20 cellular contexts compared by ENCODE assay signal in the genomic region with DNA sequence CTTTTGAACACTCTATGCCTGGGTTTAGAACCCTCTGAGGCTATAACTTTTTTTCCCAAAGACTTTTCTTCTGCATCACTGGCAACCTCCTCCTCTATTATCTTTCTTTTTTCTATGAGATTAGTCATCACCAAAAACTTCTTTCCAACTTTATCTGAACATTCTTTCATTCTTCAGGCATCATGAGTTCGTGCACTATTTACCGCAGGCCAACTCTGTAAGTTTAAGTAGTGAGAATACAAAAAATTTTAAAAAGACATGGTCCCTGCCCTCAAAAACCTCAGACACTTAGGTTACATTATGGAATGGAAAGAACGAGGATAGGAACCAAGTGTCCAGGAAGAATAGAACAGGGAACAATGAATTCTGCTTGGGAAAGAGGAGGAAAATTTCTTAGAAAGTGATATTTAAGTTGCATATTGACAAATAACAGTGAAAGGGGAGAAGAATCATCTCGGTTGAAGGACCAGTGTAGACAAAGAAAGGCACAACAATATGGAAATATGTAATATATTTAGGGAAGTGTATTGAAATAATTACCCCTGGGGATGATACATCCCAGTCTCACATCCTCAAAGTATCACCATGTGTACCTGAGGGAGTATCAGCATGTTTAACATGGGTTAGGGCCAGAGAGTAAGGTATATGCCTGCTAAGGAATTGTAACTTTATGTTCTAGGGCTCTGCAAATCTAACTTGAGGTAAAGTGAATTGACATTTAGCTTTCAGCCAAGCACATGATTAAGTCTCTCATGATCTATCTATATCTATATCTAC.
A peak's percentile ranks its signal among the peaks of the same experiment; 100 is the strongest.
DNase-seq lines count a peak whose midpoint lies in the region; ATAC-seq, FAIRE-seq and TF ChIP-seq lines count a peak whose summit lies in the region.
"Had no signal": no experiment of that assay in that cellular context is flagged by ENCODE, and none has a peak within 500 bp of the region (broad histone marks: within the 10 kb centered on the region; RNA-seq: fewer than 3 reads in every experiment).

No MANE protein-coding gene starts in this region.

- no peaks in the 10 kb centered on the region for H3K36me3 ChIP-seq in astrocyte (ENCODE audit: insufficient read depth, low read length)

- POLR2A ChIA-PET in AG04449 (lab: Yijun Ruan, JAX), result no interaction called here
- POLR2A ChIA-PET in activated CD4-positive, alpha-beta memory T cell treated with anti-CD3 and anti-CD28 coated beads, Interleukin-2, amount 10 ng/mL, durations not matched to agents 7 days and 5 days (lab: Charles Lee), result no interaction called here

- H3K9me3 Mint-ChIP-seq in HFFc6 (no peaks in the 10 kb centered on the region), astrocyte (ENCODE audit: unreplicated experiment) (no peaks in the 10 kb centered on the region)
- no peaks in the 10 kb centered on the region for H3K9me3 Mint-ChIP-seq in activated CD4-positive, alpha-beta memory T cell treated with anti-CD3 and anti-CD28 coated beads, Interleukin-2, amount 10 ng/mL, durations not matched to agents 7 days and 5 days
- H3K9me3 Mint-ChIP-seq: activated CD4-positive, alpha-beta T cell treated with anti-CD3 and anti-CD28 coated beads, Interleukin-2, amount 10 ng/mL, durations not matched to agents 7 days and 5 days; activated naive CD4-positive, alpha-beta T cell treated with anti-CD3 and anti-CD28 coated beads, Interleukin-2, amount 10 ng/mL, durations not matched to agents 7 days and 5 days; neural crest cell; stimulated activated naive CD8-positive, alpha-beta T cell treated with anti-CD3 and anti-CD28 coated beads, Interleukin-15, amount 100 ng/mL, for 72 hours had no signal

- peak; percentile 71 for DNase-seq in AG04449 (ENCODE audit: low read depth, low spot score)
- DNase-seq in HFFc6, result peak; percentile 82
- peak; percentile 98 for DNase-seq in astrocyte (ENCODE audit: low read depth)
- peak; percentile 23 for DNase-seq in kidney tubule cell (ENCODE audit: low spot score)
- no peak for DNase-seq in T-helper 9 cell
- DNase-seq in activated CD4-positive, alpha-beta memory T cell treated with anti-CD3 and anti-CD28 coated beads, Interleukin-2, amount 10 ng/mL, durations not matched to agents 7 days and 5 days, result no peak
- no peak for DNase-seq in HK-2 (ENCODE audit: unreplicated experiment)
- DNase-seq: activated CD4-positive, alpha-beta T cell treated with anti-CD3 and anti-CD28 coated beads, Interleukin-2, amount 10 ng/mL, durations not matched to agents 7 days and 5 days; activated naive CD4-positive, alpha-beta T cell treated with anti-CD3 and anti-CD28 coated beads, Interleukin-2, amount 10 ng/mL, durations not matched to agents 7 days and 5 days; CD8-positive, alpha-beta memory T cell; kidney; mesendoderm; NCI-H1694 treated with DMSO at 0.1 percent for 48 hours; NCI-H510A; retina; stimulated activated naive CD8-positive, alpha-beta T cell treated with anti-CD3 and anti-CD28 coated beads, Interleukin-15, amount 100 ng/mL, for 72 hours had no signal

- peak overlapping the region; percentile 96 for H3K27ac ChIP-seq in astrocyte (ENCODE audit: low read depth, low read length)
- H3K27ac ChIP-seq: hepatocyte had no signal

- no peaks in the 10 kb centered on the region for H3K79me2 ChIP-seq in astrocyte (ENCODE audit: insufficient read depth, low read length)
- H3K79me2 ChIP-seq: hepatocyte had no signal

- peak overlapping the region; percentile 57 for H3K4me2 ChIP-seq in astrocyte (ENCODE audit: low read length)
- H3K4me2 ChIP-seq: hepatocyte had no signal

- TF ChIP-seq CTCF in AG04449 (IDR thresholded peaks at IDR 0.05; ENCODE audit: insufficient read depth, low read length, missing control alignments) (no peak), HFFc6 (IDR thresholded peaks at IDR 0.05) (no peak), astrocyte (IDR thresholded peaks at IDR 0.05; ENCODE audit: insufficient read depth, low read depth, low read length) (no peak)

- H3K9ac ChIP-seq in astrocyte (ENCODE audit: low read length), result peak overlapping the region; percentile 72

- peak; percentile 97 for FAIRE-seq in astrocyte (lab: Jason Lieb, UNC)
- FAIRE-seq: bronchial epithelial cell, kidney had no signal

- no peak for ATAC-seq in GM21619 (IDR thresholded peaks at IDR 0.05; ENCODE audit: unreplicated experiment)
- ATAC-seq: stimulated activated naive CD8-positive, alpha-beta T cell treated with anti-CD3 and anti-CD28 coated beads, Interleukin-15, amount 100 ng/mL, for 72 hours had no signal

- no peaks in the 10 kb centered on the region for H3K9me3 ChIP-seq in astrocyte (ENCODE audit: insufficient read depth, low read depth, low read length)

- no peaks in the 10 kb centered on the region for H3K27me3 ChIP-seq in astrocyte (ENCODE audit: insufficient read depth, low read length)
- H3K27me3 ChIP-seq: hepatocyte had no signal

- peaks cover 70% of the 10 kb centered on the region for H3K4me1 Mint-ChIP-seq in HFFc6 (ENCODE audit: low read depth)
- H3K4me1 Mint-ChIP-seq in astrocyte (ENCODE audit: low read depth, unreplicated experiment), result peaks cover 42% of the 10 kb centered on the region
- H3K4me1 Mint-ChIP-seq in activated CD4-positive, alpha-beta memory T cell treated with anti-CD3 and anti-CD28 coated beads, Interleukin-2, amount 10 ng/mL, durations not matched to agents 7 days and 5 days, result no peaks in the 10 kb centered on the region
- H3K4me1 Mint-ChIP-seq: activated CD4-positive, alpha-beta T cell treated with anti-CD3 and anti-CD28 coated beads, Interleukin-2, amount 10 ng/mL, durations not matched to agents 7 days and 5 days; activated naive CD4-positive, alpha-beta T cell treated with anti-CD3 and anti-CD28 coated beads, Interleukin-2, amount 10 ng/mL, durations not matched to agents 7 days and 5 days; CD8-positive, alpha-beta memory T cell; neural crest cell; stimulated activated naive CD8-positive, alpha-beta T cell treated with anti-CD3 and anti-CD28 coated beads, Interleukin-15, amount 100 ng/mL, for 72 hours had no signal

- peaks cover 35% of the 10 kb centered on the region for H3K4me1 ChIP-seq in astrocyte (ENCODE audit: insufficient read depth, low read length)

- no peaks in the 10 kb centered on the region for H3K36me3 Mint-ChIP-seq in HFFc6 (ENCODE audit: low read depth)
- no peaks in the 10 kb centered on the region for H3K36me3 Mint-ChIP-seq in astrocyte (ENCODE audit: low read depth, unreplicated experiment)
- no peaks in the 10 kb centered on the region for H3K36me3 Mint-ChIP-seq in activated CD4-positive, alpha-beta memory T cell treated with anti-CD3 and anti-CD28 coated beads, Interleukin-2, amount 10 ng/mL, durations not matched to agents 7 days and 5 days (ENCODE audit: low read depth)
- H3K36me3 Mint-ChIP-seq: activated naive CD4-positive, alpha-beta T cell treated with anti-CD3 and anti-CD28 coated beads, Interleukin-2, amount 10 ng/mL, durations not matched to agents 7 days and 5 days; CD8-positive, alpha-beta memory T cell had no signal

- no peak overlapping the region for H2AFZ ChIP-seq in astrocyte (ENCODE audit: low read depth, low read length)
- H2AFZ ChIP-seq: hepatocyte had no signal

- H3K4me3 Mint-ChIP-seq in HFFc6 (peak overlapping the region; percentile 63), astrocyte (ENCODE audit: unreplicated experiment) (no peak overlapping the region)
- H3K4me3 Mint-ChIP-seq in activated CD4-positive, alpha-beta memory T cell treated with anti-CD3 and anti-CD28 coated beads, Interleukin-2, amount 10 ng/mL, durations not matched to agents 7 days and 5 days, result no peak overlapping the region
- H3K4me3 Mint-ChIP-seq: activated CD4-positive, alpha-beta T cell treated with anti-CD3 and anti-CD28 coated beads, Interleukin-2, amount 10 ng/mL, durations not matched to agents 7 days and 5 days; activated naive CD4-positive, alpha-beta T cell treated with anti-CD3 and anti-CD28 coated beads, Interleukin-2, amount 10 ng/mL, durations not matched to agents 7 days and 5 days; CD8-positive, alpha-beta memory T cell; neural crest cell; stimulated activated naive CD8-positive, alpha-beta T cell treated with anti-CD3 and anti-CD28 coated beads, Interleukin-15, amount 100 ng/mL, for 72 hours had no signal

- H3K27me3 Mint-ChIP-seq in HFFc6 (ENCODE audit: insufficient read depth) (no peaks in the 10 kb centered on the region), astrocyte (ENCODE audit: low read depth, unreplicated experiment) (no peaks in the 10 kb centered on the region)
- H3K27me3 Mint-ChIP-seq in activated CD4-positive, alpha-beta memory T cell treated with anti-CD3 and anti-CD28 coated beads, Interleukin-2, amount 10 ng/mL, durations not matched to agents 7 days and 5 days, result no peaks in the 10 kb centered on the region
- H3K27me3 Mint-ChIP-seq: activated naive CD4-positive, alpha-beta T cell treated with anti-CD3 and anti-CD28 coated beads, Interleukin-2, amount 10 ng/mL, durations not matched to agents 7 days and 5 days had no signal

- CTCF ChIA-PET in AG04449 (lab: Yijun Ruan, JAX), result interaction anchor here (1.3 to 1.7 kb wide), 2 partner anchors 192 to 196 kb away, joined by 4 to 5 read pairs; a partner anchor contains a TSS
- CTCF ChIA-PET in activated CD4-positive, alpha-beta memory T cell treated with anti-CD3 and anti-CD28 coated beads, Interleukin-2, amount 10 ng/mL, durations not matched to agents 7 days and 5 days (lab: Charles Lee), result no interaction called here

- H3K4me3 ChIP-seq in AG04449 (ENCODE audit: low read depth, low read length) (no peak overlapping the region), astrocyte (ENCODE audit: insufficient read depth, low read depth, low read length) (no peak overlapping the region)
- H3K4me3 ChIP-seq: hepatocyte had no signal

- peak overlapping the region; percentile 84 for H3K27ac Mint-ChIP-seq in HFFc6
- peak overlapping the region; percentile 92 for H3K27ac Mint-ChIP-seq in astrocyte (ENCODE audit: unreplicated experiment)
- no peak overlapping the region for H3K27ac Mint-ChIP-seq in activated CD4-positive, alpha-beta memory T cell treated with anti-CD3 and anti-CD28 coated beads, Interleukin-2, amount 10 ng/mL, durations not matched to agents 7 days and 5 days
- H3K27ac Mint-ChIP-seq: activated CD4-positive, alpha-beta T cell treated with anti-CD3 and anti-CD28 coated beads, Interleukin-2, amount 10 ng/mL, durations not matched to agents 7 days and 5 days; activated naive CD4-positive, alpha-beta T cell treated with anti-CD3 and anti-CD28 coated beads, Interleukin-2, amount 10 ng/mL, durations not matched to agents 7 days and 5 days; CD8-positive, alpha-beta memory T cell; stimulated activated naive CD8-positive, alpha-beta T cell treated with anti-CD3 and anti-CD28 coated beads, Interleukin-15, amount 100 ng/mL, for 72 hours had no signal

- no peaks in the 10 kb centered on the region for H4K20me1 ChIP-seq in astrocyte (ENCODE audit: insufficient read depth, low read length)

Comparison
In these comparisons a context has a peak if more than half of its experiments do, and no peak if none do; other contexts are left out.
1. DNase-seq: peak in AG04449 (single experiment), HFFc6 (single experiment), astrocyte (single experiment) and kidney tubule cell (single experiment); none in T-helper 9 cell (single experiment), activated CD4-positive, alpha-beta memory T cell treated with anti-CD3 and anti-CD28 coated beads, Interleukin-2, amount 10 ng/mL, durations not matched to agents 7 days and 5 days (single experiment) and HK-2 (single experiment).